In the genomic region with DNA sequence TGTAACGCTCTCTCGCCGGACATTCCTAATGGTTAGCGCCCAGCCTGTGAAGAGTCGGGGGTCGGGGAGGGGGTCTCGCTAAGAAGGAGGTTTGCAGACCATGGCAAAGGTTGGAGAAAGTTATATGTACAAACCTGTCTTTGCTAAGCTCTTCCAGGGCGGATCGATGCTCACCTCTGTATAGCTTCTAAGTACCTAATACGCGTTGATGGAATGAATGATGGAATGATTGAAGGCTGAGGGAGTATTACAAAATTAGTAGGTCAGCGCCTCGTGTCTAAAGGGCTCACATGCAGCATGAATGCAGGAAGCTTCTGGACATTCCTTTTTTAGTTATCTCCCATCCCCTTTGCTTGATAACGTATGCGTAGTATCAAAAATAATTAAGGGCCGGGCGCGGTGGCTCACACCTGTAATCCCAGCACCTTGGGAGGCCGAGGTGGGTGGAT, we compare ENCODE assay signal across 1 cellular context.
TF ChIP-seq lines count a peak whose summit lies in the region.

No MANE protein-coding gene starts in this region.

TF ChIP-seq in IMR-90, 13 proteins besides CTCF, POLR2A, EP300 and RAD21 (continued from another document):
- TF ChIP-seq, protein P1, sequence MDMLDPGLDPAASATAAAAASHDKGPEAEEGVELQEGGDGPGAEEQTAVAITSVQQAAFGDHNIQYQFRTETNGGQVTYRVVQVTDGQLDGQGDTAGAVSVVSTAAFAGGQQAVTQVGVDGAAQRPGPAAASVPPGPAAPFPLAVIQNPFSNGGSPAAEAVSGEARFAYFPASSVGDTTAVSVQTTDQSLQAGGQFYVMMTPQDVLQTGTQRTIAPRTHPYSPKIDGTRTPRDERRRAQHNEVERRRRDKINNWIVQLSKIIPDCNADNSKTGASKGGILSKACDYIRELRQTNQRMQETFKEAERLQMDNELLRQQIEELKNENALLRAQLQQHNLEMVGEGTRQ (IDR thresholded peaks at IDR 0.05; ENCODE audit: low read depth, low read length) = no peak
- TF ChIP-seq RFX5 (IDR thresholded peaks at IDR 0.05; ENCODE audit: low read depth, low read length) (no peak), MAFK (IDR thresholded peaks at IDR 0.05; ENCODE audit: low read depth, low read length) (no peak), MAZ (IDR thresholded peaks at IDR 0.05; ENCODE audit: borderline replicate concordance, low read depth, low read length) (no peak), NFE2L2 (IDR thresholded peaks at IDR 0.05; ENCODE audit: low read depth, low read length) (no peak)
